In genomic region chr1:179873366-179873978, GRCh38 we compare ENCODE assay signal across 24 cellular contexts. TPM values are rescaled to one million over a fixed set of nuclear protein-coding genes. Genes with fewer than 3 reads are reported as not detected.
DNase-seq lines count a peak whose midpoint lies in the region; ATAC-seq and TF ChIP-seq lines count a peak whose summit lies in the region.
"Had no signal": no experiment of that assay in that cellular context is flagged by ENCODE, and none has a peak within 500 bp of the region (broad histone marks: within the 10 kb centered on the region; RNA-seq: fewer than 3 reads in every experiment).

No MANE protein-coding gene starts in this region.

- no peak overlapping the region for H3K4me3 Mint-ChIP-seq in MCF 10A (ENCODE audit: unreplicated experiment)
- peak overlapping the region in 1 of 10 donors; percentile 18 for H3K4me3 Mint-ChIP-seq in naive thymus-derived CD4-positive, alpha-beta T cell
- H3K4me3 Mint-ChIP-seq: activated CD4-positive, alpha-beta T cell treated with anti-CD3 and anti-CD28 coated beads, Interleukin-2, amount 10 ng/mL, durations not matched to agents 24 days and 14 days; activated CD8-positive, alpha-beta memory T cell treated with anti-CD3 and anti-CD28 coated beads, Interleukin-2, amount 10 ng/mL, durations not matched to agents 7 days and 5 days; stimulated activated naive CD8-positive, alpha-beta T cell treated with anti-CD3 and anti-CD28 coated beads, Interleukin-15, Interleukin-2, amounts not matched to agents 100 ng/mL and 50 ng/mL, for 24 hours; T-helper 17 cell had no signal

- H3K4me3 ChIP-seq in breast epithelium (no peak overlapping the region), body of pancreas (no peak overlapping the region), right lobe of liver (peak overlapping the region in 1 of 3 donors; percentile 4), upper lobe of left lung (no peak overlapping the region)
- no peak overlapping the region for H3K4me3 ChIP-seq in naive thymus-derived CD4-positive, alpha-beta T cell (ENCODE audit: low read length)
- H3K4me3 ChIP-seq: SJSA1, skin epidermis, thyroid gland had no signal

- no peaks in the 10 kb centered on the region for H3K9me3 Mint-ChIP-seq in MCF 10A (ENCODE audit: unreplicated experiment)
- no peaks in the 10 kb centered on the region for H3K9me3 Mint-ChIP-seq in naive thymus-derived CD4-positive, alpha-beta T cell
- H3K9me3 Mint-ChIP-seq: activated CD4-positive, alpha-beta T cell treated with anti-CD3 and anti-CD28 coated beads, Interleukin-2, amount 10 ng/mL, durations not matched to agents 24 days and 14 days; stimulated activated naive CD8-positive, alpha-beta T cell treated with anti-CD3 and anti-CD28 coated beads, Interleukin-15, Interleukin-2, amounts not matched to agents 100 ng/mL and 50 ng/mL, for 24 hours had no signal

- CTCF ChIA-PET in MCF 10A (lab: Yijun Ruan, JAX) = interaction anchor here (0.5 to 2.2 kb wide), 7 partner anchors 9 to 605 kb away, joined by 3 to 7 read pairs (median 4); no protein-coding TSS in a partner anchor
- CTCF ChIA-PET in naive thymus-derived CD4-positive, alpha-beta T cell (lab: Charles Lee) = interaction anchor here (0.6 kb wide), 1 partner anchor 1526 kb away, joined by 3 read pairs; no protein-coding TSS in a partner anchor

- no peaks in the 10 kb centered on the region for H3K27me3 ChIP-seq in breast epithelium
- H3K27me3 ChIP-seq in body of pancreas = no peaks in the 10 kb centered on the region
- no peaks in the 10 kb centered on the region for H3K27me3 ChIP-seq in right lobe of liver
- no peaks in the 10 kb centered on the region for H3K27me3 ChIP-seq in upper lobe of left lung
- H3K27me3 ChIP-seq in naive thymus-derived CD4-positive, alpha-beta T cell (ENCODE audit: control insufficient read depth in 2 of 2, insufficient read depth in 2 of 2, low read length in 2 of 2) = no peaks in the 10 kb centered on the region
- H3K27me3 ChIP-seq: BE2C, neutrophil, SJSA1, thyroid gland had no signal

- H3K9me3 ChIP-seq in breast epithelium (no peaks in the 10 kb centered on the region), body of pancreas (no peaks in the 10 kb centered on the region), right lobe of liver (no peaks in the 10 kb centered on the region), upper lobe of left lung (no peaks in the 10 kb centered on the region)
- H3K9me3 ChIP-seq in naive thymus-derived CD4-positive, alpha-beta T cell (ENCODE audit: control insufficient read depth in 2 of 3, low read length in 3 of 3) = no peaks in the 10 kb centered on the region
- H3K9me3 ChIP-seq: BE2C, neutrophil, SJSA1, thyroid gland had no signal

- H3K36me3 Mint-ChIP-seq in MCF 10A (ENCODE audit: insufficient read depth, unreplicated experiment) = peaks cover 74% of the 10 kb centered on the region
- peaks cover 0 to 17% (median 12%) of the 10 kb centered on the region in 5 donors for H3K36me3 Mint-ChIP-seq in naive thymus-derived CD4-positive, alpha-beta T cell

- H3K27ac Mint-ChIP-seq in MCF 10A (ENCODE audit: low read depth, unreplicated experiment) = peak overlapping the region; percentile 61
- H3K27ac Mint-ChIP-seq in naive thymus-derived CD4-positive, alpha-beta T cell = peak overlapping the region in 4 of 9 donors; percentile 9 to 70 (median 44)
- H3K27ac Mint-ChIP-seq: activated CD4-positive, alpha-beta T cell treated with anti-CD3 and anti-CD28 coated beads, Interleukin-2, amount 10 ng/mL, durations not matched to agents 24 days and 14 days; activated CD8-positive, alpha-beta memory T cell treated with anti-CD3 and anti-CD28 coated beads, Interleukin-2, amount 10 ng/mL, durations not matched to agents 7 days and 5 days; stimulated activated naive CD8-positive, alpha-beta T cell treated with anti-CD3 and anti-CD28 coated beads, Interleukin-15, Interleukin-2, amounts not matched to agents 100 ng/mL and 50 ng/mL, for 24 hours had no signal

- H3K27me3 Mint-ChIP-seq in MCF 10A (ENCODE audit: insufficient read depth, unreplicated experiment) = no peaks in the 10 kb centered on the region
- H3K27me3 Mint-ChIP-seq in naive thymus-derived CD4-positive, alpha-beta T cell = no peaks in the 10 kb centered on the region
- H3K27me3 Mint-ChIP-seq: activated CD4-positive, alpha-beta T cell treated with anti-CD3 and anti-CD28 coated beads, Interleukin-2, amount 10 ng/mL, durations not matched to agents 24 days and 14 days; activated CD8-positive, alpha-beta memory T cell treated with anti-CD3 and anti-CD28 coated beads, Interleukin-2, amount 10 ng/mL, durations not matched to agents 7 days and 5 days; stimulated activated naive CD8-positive, alpha-beta T cell treated with anti-CD3 and anti-CD28 coated beads, Interleukin-15, Interleukin-2, amounts not matched to agents 100 ng/mL and 50 ng/mL, for 24 hours; T-helper 17 cell had no signal

- TF ChIP-seq EP300 in upper lobe of left lung (IDR thresholded peaks at IDR 0.05) = no peak

- DNase-seq in MCF 10A (ENCODE audit: unreplicated experiment) (no peak), breast epithelium (ENCODE audit: low spot score in 2 of 2) (no peak), body of pancreas (peak in 1 of 4 donors; percentile 19), right lobe of liver (no peak), upper lobe of left lung (no peak), hippocampal formation (lab: John Stamatoyannopoulos, UW) (no peak)
- no peak for DNase-seq in stimulated activated CD4-positive, alpha-beta T cell treated with anti-CD3 and anti-CD28 coated beads, Interleukin-2, amount 100 ng/mL, for 48 hours
- DNase-seq in naive thymus-derived CD4-positive, alpha-beta T cell = no peak
- DNase-seq: activated CD8-positive, alpha-beta memory T cell treated with anti-CD3 and anti-CD28 coated beads, Interleukin-2, amount 10 ng/mL, durations not matched to agents 7 days and 5 days; activated effector memory CD4-positive, alpha-beta T cell treated with Interleukin-2 at 50 U/mL for 16 hours; BE2C; Calu3; cortex of kidney; GOT3; NCI-H1105 treated with DMSO at 0.1 percent for 48 hours; NCI-H446 treated with DMSO at 0.1 percent for 48 hours; stimulated activated CD4-positive, alpha-beta T cell treated with anti-CD3 and anti-CD28 coated beads, Interleukin-4, amount 100 ng/mL, for 24 hours; T-helper 17 cell; thyroid gland had no signal

- no TSS peak for BruUV-seq in MCF 10A (replicated peaks; lab: Mats Ljungman, UMichigan)

- intact Hi-C loops in MCF 10A (cut with micrococcal nuclease) = loop anchor here (10.0 kb wide), 1 partner anchor 601 kb away; no protein-coding TSS in a partner anchor
- intact Hi-C loops in breast epithelium (cut with DNase I; ENCODE audit: low total_unique reads) = no loop called here
- intact Hi-C loops in body of pancreas (cut with DNase I) = no loop called here
- intact Hi-C loops in right lobe of liver (cut with DNase I) = no loop called here
- intact Hi-C loops in naive thymus-derived CD4-positive, alpha-beta T cell (cut with micrococcal nuclease) = no loop called here

- TF ChIP-seq CTCF in MCF 10A (IDR thresholded peaks at IDR 0.05; ENCODE audit: unreplicated experiment) (no peak), breast epithelium (IDR thresholded peaks at IDR 0.05) (no peak), body of pancreas (IDR thresholded peaks at IDR 0.05) (no peak), right lobe of liver (IDR thresholded peaks at IDR 0.05) (no peak), upper lobe of left lung (IDR thresholded peaks at IDR 0.05) (no peak)

- H3K27ac ChIP-seq in breast epithelium = no peak overlapping the region
- peak overlapping the region in 3 of 4 donors; percentile 26 to 89 (median 71) for H3K27ac ChIP-seq in body of pancreas
- peak overlapping the region; percentile 25 to 90 (median 77) for H3K27ac ChIP-seq in right lobe of liver
- H3K27ac ChIP-seq in upper lobe of left lung = peak overlapping the region in 3 of 4 donors; percentile 6 to 24 (median 12)
- no peak overlapping the region for H3K27ac ChIP-seq in naive thymus-derived CD4-positive, alpha-beta T cell (ENCODE audit: low read depth, low read length)
- H3K27ac ChIP-seq: SJSA1, skin epidermis had no signal

- peak; percentile 43 for ATAC-seq in body of pancreas
- peak; percentile 59 to 81 (median 70) for ATAC-seq in right lobe of liver
- ATAC-seq in upper lobe of left lung (ENCODE audit: low FRiP score in 2 of 2) = no peak
- no peak for ATAC-seq in naive thymus-derived CD4-positive, alpha-beta T cell
- ATAC-seq: activated CD8-positive, alpha-beta memory T cell treated with anti-CD3 and anti-CD28 coated beads, Interleukin-2, amount 10 ng/mL, durations not matched to agents 7 days and 5 days; T-helper 17 cell had no signal

- no peak for TF ChIP-seq POLR2A in breast epithelium (IDR thresholded peaks at IDR 0.05)
- TF ChIP-seq POLR2A in body of pancreas (IDR thresholded peaks at IDR 0.05) = no peak
- TF ChIP-seq POLR2A in right lobe of liver (IDR thresholded peaks at IDR 0.05) = no peak
- no peak for TF ChIP-seq POLR2A in upper lobe of left lung (IDR thresholded peaks at IDR 0.05)

- H3K36me3 ChIP-seq in breast epithelium (no peaks in the 10 kb centered on the region), body of pancreas (replicated peaks in 1 of 2; ENCODE audit: insufficient read depth in 1 of 2, low read depth in 2 of 2) (peaks cover 0 to 3% of the 10 kb centered on the region in 2 donors), right lobe of liver (peaks cover 0 to 22% (median 10%) of the 10 kb centered on the region in 4 donors), upper lobe of left lung (peaks cover 6 to 36% (median 7%) of the 10 kb centered on the region in 4 donors)
- peaks cover 0 to 17% (median 10%) of the 10 kb centered on the region in 3 experiments for H3K36me3 ChIP-seq in naive thymus-derived CD4-positive, alpha-beta T cell (ENCODE audit: control insufficient read depth in 2 of 3, insufficient read depth in 3 of 3, low read length in 3 of 3)

- peaks cover 46% of the 10 kb centered on the region for H3K4me1 Mint-ChIP-seq in MCF 10A (ENCODE audit: insufficient read depth, unreplicated experiment)
- H3K4me1 Mint-ChIP-seq in naive thymus-derived CD4-positive, alpha-beta T cell = peaks cover 20 to 70% (median 62%) of the 10 kb centered on the region in 7 donors

- WGBS in body of pancreas, 2 donors = 38 to 43% methylated on average over 5 of the region's 5 CpGs
- WGBS in right lobe of liver (ENCODE audit: insufficient coverage, low coverage, low lambda C conversion rate, missing lambda C conversion rate) = 52% methylated on average over 5 of the region's 5 CpGs
- WGBS in upper lobe of left lung, 2 donors = 66 to 81% methylated on average over 5 of the region's 5 CpGs

- peaks cover 0 to 9% of the 10 kb centered on the region in 2 donors for H3K4me1 ChIP-seq in breast epithelium
- H3K4me1 ChIP-seq in body of pancreas = peaks cover 63% of the 10 kb centered on the region
- peaks cover 0 to 52% (median 16%) of the 10 kb centered on the region in 4 donors for H3K4me1 ChIP-seq in right lobe of liver
- H3K4me1 ChIP-seq in upper lobe of left lung = peaks cover 43 to 70% (median 58%) of the 10 kb centered on the region in 4 donors
- peaks cover 16 to 26% of the 10 kb centered on the region in 2 donors for H3K4me1 ChIP-seq in naive thymus-derived CD4-positive, alpha-beta T cell (ENCODE audit: control insufficient read depth in 2 of 2, insufficient read depth in 2 of 2, low read length in 2 of 2)
- H3K4me1 ChIP-seq: BE2C had no signal

- POLR2A ChIA-PET in MCF 10A (lab: Yijun Ruan, JAX) = interaction anchor here (1.6 to 2.2 kb wide), 2 partner anchors 9 kb away, joined by 12 to 17 read pairs; partner anchors contain the start of gene TOR1AIP1
- POLR2A ChIA-PET in naive thymus-derived CD4-positive, alpha-beta T cell (lab: Charles Lee) = no interaction called here

RNA-seq across cellular contexts. Expression of gene TOR1AIP2, which starts 4.1 kb away (rescaled TPM):
- total RNA-seq in MCF 10A (2022) (160 and 166 TPM in 2 replicates), breast epithelium (10 to 100 TPM; 64.6 to 80.6 (median 65.1) TPM), body of pancreas (10 to 100 TPM; 44.1 to 44.8 TPM), right lobe of liver (100 to 1,000 TPM in 2 of 6 experiments, 10 to 100 TPM in 4; 73.3 to 140 (median 90.4) TPM), upper lobe of left lung (100 to 1,000 TPM in 2 of 6 donors, 10 to 100 TPM in 4; 59.7 to 145 (median 81.2) TPM)
- 10 to 100 TPM; 52.0 to 64.9 (median 60.4) TPM for total RNA-seq in naive thymus-derived CD4-positive, alpha-beta T cell
- 10 to 100 TPM in 1 of 2 donors, 1 to 10 TPM in 1; 9.5 to 15.0 TPM for polyA plus RNA-seq in naive thymus-derived CD4-positive, alpha-beta T cell

RNA-seq across cellular contexts. Expression of gene TOR1AIP1, which starts 8.6 kb away (rescaled TPM):
- total RNA-seq in MCF 10A (2022) = 52.4 and 53.7 TPM in 2 replicates
- total RNA-seq in breast epithelium = 100 to 1,000 TPM in 1 of 3 donors, 10 to 100 TPM in 2; 55.7 to 112 (median 90.9) TPM
- total RNA-seq in body of pancreas = 10 to 100 TPM; 22.7 to 29.1 TPM
- total RNA-seq in right lobe of liver = 10 to 100 TPM; 18.0 to 31.2 (median 23.0) TPM
- 10 to 100 TPM; 19.9 to 65.0 (median 59.7) TPM for total RNA-seq in upper lobe of left lung
- 10 to 100 TPM; 47.4 to 88.6 (median 59.5) TPM for total RNA-seq in naive thymus-derived CD4-positive, alpha-beta T cell
- 10 to 100 TPM; 58.5 to 74.3 TPM for polyA plus RNA-seq in naive thymus-derived CD4-positive, alpha-beta T cell

Comparison
In these comparisons a context has a peak if more than half of its experiments do, and no peak if none do; other contexts are left out.
1. H3K27ac ChIP-seq: peak in body of pancreas (3 of 4), right lobe of liver (3 of 3) and upper lobe of left lung (3 of 4); none in breast epithelium (0 of 2) and naive thymus-derived CD4-positive, alpha-beta T cell (single experiment).
2. ATAC-seq: peak in body of pancreas (single experiment) and right lobe of liver (4 of 4); none in upper lobe of left lung (0 of 2) and naive thymus-derived CD4-positive, alpha-beta T cell (single experiment).